Comparison of ENCODE assay signal across 17 cellular contexts in the genomic region with DNA sequence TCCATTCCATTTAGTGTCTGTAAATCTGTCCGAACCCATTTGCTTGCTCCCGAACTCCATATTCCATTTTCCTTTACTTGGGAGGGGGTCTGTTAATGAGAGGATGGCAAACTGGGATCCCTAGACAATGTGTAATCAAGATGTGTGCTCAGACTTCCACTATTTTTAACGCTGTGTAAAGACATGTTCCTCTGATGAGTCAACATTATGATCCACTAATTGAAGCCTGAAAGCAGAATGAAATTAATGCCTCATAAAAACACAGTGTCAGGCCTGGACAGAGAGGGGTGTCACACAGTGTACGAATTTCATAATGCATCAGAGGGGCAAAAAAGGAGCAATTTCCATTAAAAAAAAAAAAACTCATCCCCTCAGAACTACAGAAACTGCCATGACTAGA.
"Had no signal": no experiment of that assay in that cellular context is flagged by ENCODE, and none has a peak within 500 bp of the region (broad histone marks: within the 10 kb centered on the region; RNA-seq: fewer than 3 reads in every experiment).

No MANE protein-coding gene starts in this region.

- H3K4me1 ChIP-seq: body of pancreas, esophagus muscularis mucosa, thyroid gland had no signal

- DNase-seq: activated CD4-positive, alpha-beta T cell treated with anti-CD3 and anti-CD28 coated beads, Interleukin-2, amount 10 ng/mL, durations not matched to agents 7 days and 5 days; activated CD8-positive, alpha-beta T cell treated with anti-CD3 and anti-CD28 coated beads, Interleukin-2, amount 10 ng/mL, durations not matched to agents 7 days and 5 days; activated naive CD4-positive, alpha-beta T cell treated with Interleukin-2 at 50 U/mL for 16 hours; activated naive CD8-positive, alpha-beta T cell treated with anti-CD3 and anti-CD28 coated beads, Interleukin-2, amount 10 ng/mL, durations not matched to agents 7 days and 5 days; activated T-cell treated with anti-CD3 and anti-CD28 coated beads, Interleukin-2, amount 50 U/mL, for 24 hours; amygdala; body of pancreas; central memory CD4-positive, alpha-beta T cell; nucleus accumbens; retina; stimulated activated CD4-positive, alpha-beta T cell treated with anti-CD3 and anti-CD28 coated beads, Interleukin-2, amount 100 ng/mL, for 24 hours; stimulated activated naive CD4-positive, alpha-beta T cell treated with Interleukin-2 at 50 U/mL for 16 hours; thyroid gland had no signal

- H3K27ac ChIP-seq: body of pancreas, esophagus muscularis mucosa, thyroid gland had no signal

- H3K9me3 ChIP-seq: body of pancreas, thyroid gland had no signal

- H3K4me3 ChIP-seq: body of pancreas, esophagus muscularis mucosa, lung, thyroid gland had no signal

- FAIRE-seq: colon, islet of Langerhans had no signal

- H3K36me3 ChIP-seq: esophagus muscularis mucosa, thyroid gland had no signal

- ATAC-seq: activated CD8-positive, alpha-beta T cell treated with anti-CD3 and anti-CD28 coated beads, Interleukin-2, amount 10 ng/mL, durations not matched to agents 7 days and 5 days; body of pancreas had no signal

- H3K27me3 ChIP-seq: body of pancreas, esophagus muscularis mucosa, thyroid gland had no signal
